11 cellular contexts compared by ENCODE assay signal in genomic region chr3:177816667-177817208, GRCh38.
A peak's percentile ranks its signal among the peaks of the same experiment; 100 is the strongest.
DNase-seq lines count a peak whose midpoint lies in the region; ATAC-seq and TF ChIP-seq lines count a peak whose summit lies in the region.
"Had no signal": no experiment of that assay in that cellular context is flagged by ENCODE, and none has a peak within 500 bp of the region (broad histone marks: within the 10 kb centered on the region; RNA-seq: fewer than 3 reads in every experiment).

No MANE protein-coding gene starts in this region.

- H3K4me2 ChIP-seq in HCT116 (ENCODE audit: low read length), result peak overlapping the region; percentile 54

- TF ChIP-seq CTCF in HCT116 (IDR thresholded peaks at IDR 0.05 in 2 of 3, conservative IDR thresholded peaks at IDR 0.05 in 1 of 3; ENCODE audit: borderline replicate concordance in 1 of 3, insufficient read depth in 1 of 3, low read depth in 2 of 3, low read length in 2 of 3) (peak; percentile 32 to 40 (median 35); a peak in 4 of 6 replicates), right atrium auricular region (IDR thresholded peaks at IDR 0.05) (peak in 1 of 2 donors; percentile 40), GM20000 (IDR thresholded peaks at IDR 0.05; ENCODE audit: extremely low read depth, missing control alignments) (no peak), type B pancreatic cell (conservative IDR thresholded peaks at IDR 0.05) (no peak)

- no peaks in the 10 kb centered on the region for H3K27me3 Mint-ChIP-seq in activated T-cell treated with anti-CD3 and anti-CD28 coated beads, Interleukin-2, amount 50 U/mL, for 4 hours (ENCODE audit: low read depth)
- no peaks in the 10 kb centered on the region for H3K27me3 Mint-ChIP-seq in type B pancreatic cell
- H3K27me3 Mint-ChIP-seq: activated CD4-positive, alpha-beta T cell treated with anti-CD3 and anti-CD28 coated beads, Interleukin-2, amount 10 ng/mL, durations not matched to agents 7 days and 5 days had no signal

- peaks cover 8% of the 10 kb centered on the region for H3K4me1 Mint-ChIP-seq in activated T-cell treated with anti-CD3 and anti-CD28 coated beads, Interleukin-2, amount 50 U/mL, for 4 hours (ENCODE audit: low read depth)
- peaks cover 30% of the 10 kb centered on the region for H3K4me1 Mint-ChIP-seq in type B pancreatic cell (ENCODE audit: unreplicated experiment)

- CTCF ChIA-PET in HCT116 (lab: Charles Lee), result no interaction called here

- 0 out of 4 replicates have a peak overlapping the region, but pooled peaks of 1 of the 2 experiments have one; percentile 0 for H3K4me3 ChIP-seq in HCT116 (replicated peaks in 1 of 2; ENCODE audit: low read depth in 1 of 2, low read length in 2 of 2)
- peak overlapping the region; percentile 60 for H3K4me3 ChIP-seq in adipocyte (ENCODE audit: low read length)
- no peak overlapping the region for H3K4me3 ChIP-seq in right atrium auricular region
- H3K4me3 ChIP-seq in stomach smooth muscle (ENCODE audit: low read length in 2 of 2), result no peak overlapping the region

- H2AFZ ChIP-seq in HCT116 (ENCODE audit: low read depth, low read length, poor library complexity, severe bottlenecking), result peak overlapping the region; percentile 100

- H3K9ac ChIP-seq in HCT116 (ENCODE audit: low read length) (no peak overlapping the region), adipocyte (ENCODE audit: low read length) (peak overlapping the region; percentile 61), stomach smooth muscle (ENCODE audit: low read length in 2 of 2) (no peak overlapping the region)

- peaks cover 8 to 15% of the 10 kb centered on the region in 2 experiments; a peak in 3 of 4 replicates for H3K4me1 ChIP-seq in HCT116 (ENCODE audit: control insufficient read depth in 1 of 2, insufficient read depth in 2 of 2, low read length in 2 of 2)
- H3K4me1 ChIP-seq in adipocyte (ENCODE audit: control insufficient read depth, insufficient read depth, low read length), result peaks cover 47% of the 10 kb centered on the region
- H3K4me1 ChIP-seq in right atrium auricular region, result peaks cover 0 to 25% of the 10 kb centered on the region in 2 donors
- peaks cover 5% of the 10 kb centered on the region for H3K4me1 ChIP-seq in stomach smooth muscle (ENCODE audit: control insufficient read depth, insufficient read depth, low read length)

- H4K20me1 ChIP-seq in HCT116 (ENCODE audit: insufficient read depth), result no peaks in the 10 kb centered on the region

- peak; percentile 87 for ATAC-seq in HCT116
- no peak for ATAC-seq in activated T-cell treated with anti-CD3 and anti-CD28 coated beads, Interleukin-2, amount 50 U/mL, for 4 hours

- H3K27ac ChIP-seq in HCT116 (ENCODE audit: low read depth, low read length) (no peak overlapping the region), right atrium auricular region (peak overlapping the region; percentile 37 to 77), stomach smooth muscle (ENCODE audit: low read length) (peak overlapping the region; percentile 42)

- no peak overlapping the region for H3K4me3 Mint-ChIP-seq in activated T-cell treated with anti-CD3 and anti-CD28 coated beads, Interleukin-2, amount 50 U/mL, for 4 hours
- H3K4me3 Mint-ChIP-seq in type B pancreatic cell, result no peak overlapping the region
- H3K4me3 Mint-ChIP-seq: activated CD4-positive, alpha-beta T cell treated with anti-CD3 and anti-CD28 coated beads, Interleukin-2, amount 10 ng/mL, durations not matched to agents 7 days and 5 days had no signal

- H3K27me3 ChIP-seq in HCT116 (ENCODE audit: insufficient read depth, low read length) (no peaks in the 10 kb centered on the region), adipocyte (replicated peaks; ENCODE audit: control insufficient read depth, insufficient read depth, low read length) (no peaks in the 10 kb centered on the region), right atrium auricular region (no peaks in the 10 kb centered on the region), stomach smooth muscle (ENCODE audit: control insufficient read depth in 1 of 2, insufficient read depth in 2 of 2, low read length in 2 of 2) (no peaks in the 10 kb centered on the region)

- POLR2A ChIA-PET in HCT116 (lab: Charles Lee), result no interaction called here

- no peaks in the 10 kb centered on the region for H3K36me3 Mint-ChIP-seq in activated T-cell treated with anti-CD3 and anti-CD28 coated beads, Interleukin-2, amount 50 U/mL, for 4 hours (ENCODE audit: insufficient read depth)
- no peaks in the 10 kb centered on the region for H3K36me3 Mint-ChIP-seq in type B pancreatic cell

- intact Hi-C loops in HCT116 (cut with micrococcal nuclease), result no loop called here

- DNase-seq in HCT116 (ENCODE audit: low read depth, low spot score) (peak; percentile 44), adipocyte (ENCODE audit: low read depth) (peak; percentile 50), right atrium auricular region (ENCODE audit: low spot score) (no peak), COR-L47 (lab: John Stamatoyannopoulos, UW) (no peak), GM20000 (ENCODE audit: low spot score) (no peak), type B pancreatic cell (ENCODE audit: extremely low spot score, unreplicated experiment) (no peak)
- no peak for DNase-seq in activated T-cell treated with anti-CD3 and anti-CD28 coated beads, Interleukin-2, amount 50 U/mL, for 4 hours
- DNase-seq: activated CD4-positive, alpha-beta T cell treated with anti-CD3 and anti-CD28 coated beads, Interleukin-2, amount 10 ng/mL, durations not matched to agents 7 days and 5 days; NCI-H2081 treated with DMSO at 0.1 percent for 48 hours; substantia nigra had no signal

- no peaks in the 10 kb centered on the region for H3K9me3 Mint-ChIP-seq in activated T-cell treated with anti-CD3 and anti-CD28 coated beads, Interleukin-2, amount 50 U/mL, for 4 hours
- peaks cover 10% of the 10 kb centered on the region for H3K9me3 Mint-ChIP-seq in type B pancreatic cell

- no peaks in the 10 kb centered on the region for H3K9me3 ChIP-seq in HCT116 (ENCODE audit: control insufficient read depth in 1 of 2, insufficient read depth in 1 of 2, low read depth in 1 of 2, low read length in 2 of 2)
- H3K9me3 ChIP-seq in adipocyte (ENCODE audit: control insufficient read depth, low read length), result no peaks in the 10 kb centered on the region
- H3K9me3 ChIP-seq in right atrium auricular region, result no peaks in the 10 kb centered on the region
- H3K9me3 ChIP-seq in stomach smooth muscle (ENCODE audit: control insufficient read depth in 2 of 2, low read length in 2 of 2), result no peaks in the 10 kb centered on the region

- H3K27ac Mint-ChIP-seq in type B pancreatic cell, result no peak overlapping the region
- H3K27ac Mint-ChIP-seq: activated CD4-positive, alpha-beta T cell treated with anti-CD3 and anti-CD28 coated beads, Interleukin-2, amount 10 ng/mL, durations not matched to agents 7 days and 5 days had no signal

- TF ChIP-seq POLR2A in HCT116 (IDR thresholded peaks at IDR 0.05; ENCODE audit: borderline replicate concordance, extremely low read depth, insufficient read depth, insufficient read length), result no peak

- H3K9me2 ChIP-seq in HCT116 (ENCODE audit: insufficient read depth), result no peaks in the 10 kb centered on the region

- H3K79me2 ChIP-seq in HCT116 (ENCODE audit: insufficient read depth, low read length), result no peaks in the 10 kb centered on the region

- peak; percentile 43 for TF ChIP-seq RAD21 in HCT116 (IDR thresholded peaks at IDR 0.05; ENCODE audit: low read depth)

- RAD21 ChIA-PET in HCT116 (lab: Charles Lee; ENCODE audit: low non-redundant PET in 1 of 2, low total read pairs in 2 of 2, uncharacterized antibody in 2 of 2, unreplicated experiment in 2 of 2), result no interaction called here

- BruUV-seq in HCT116 (replicated peaks; lab: Mats Ljungman, UMichigan), result no TSS peak

- no peaks in the 10 kb centered on the region for H3K36me3 ChIP-seq in HCT116 (ENCODE audit: control insufficient read depth in 1 of 2, insufficient read depth in 2 of 2, low read length in 2 of 2)
- H3K36me3 ChIP-seq in adipocyte (ENCODE audit: control insufficient read depth, insufficient read depth, low read length, severe bottlenecking), result no peaks in the 10 kb centered on the region
- no peaks in the 10 kb centered on the region for H3K36me3 ChIP-seq in right atrium auricular region
- no peaks in the 10 kb centered on the region for H3K36me3 ChIP-seq in stomach smooth muscle (ENCODE audit: control insufficient read depth in 2 of 2, insufficient read depth in 2 of 2, low read length in 2 of 2)

TF ChIP-seq in HCT116, 20 proteins besides CTCF, POLR2A, EP300 and RAD21 (continues in another document):
- TF ChIP-seq REST (IDR thresholded peaks at IDR 0.05; ENCODE audit: low read depth) (no peak), ZFX (IDR thresholded peaks at IDR 0.05) (no peak), EZH2 (IDR thresholded peaks at IDR 0.05) (no peak)

Comparison
In these comparisons a context has a peak if more than half of its experiments do, and no peak if none do; other contexts are left out.
1. DNase-seq: peak in HCT116 (single experiment) and adipocyte (single experiment); none in right atrium auricular region (single experiment), COR-L47 (single experiment), activated T-cell treated with anti-CD3 and anti-CD28 coated beads, Interleukin-2, amount 50 U/mL, for 4 hours (single experiment), GM20000 (single experiment) and type B pancreatic cell (single experiment).
2. CTCF ChIP-seq: peak in HCT116 (3 of 3); none in GM20000 (single experiment) and type B pancreatic cell (single experiment).